In the genomic region with DNA sequence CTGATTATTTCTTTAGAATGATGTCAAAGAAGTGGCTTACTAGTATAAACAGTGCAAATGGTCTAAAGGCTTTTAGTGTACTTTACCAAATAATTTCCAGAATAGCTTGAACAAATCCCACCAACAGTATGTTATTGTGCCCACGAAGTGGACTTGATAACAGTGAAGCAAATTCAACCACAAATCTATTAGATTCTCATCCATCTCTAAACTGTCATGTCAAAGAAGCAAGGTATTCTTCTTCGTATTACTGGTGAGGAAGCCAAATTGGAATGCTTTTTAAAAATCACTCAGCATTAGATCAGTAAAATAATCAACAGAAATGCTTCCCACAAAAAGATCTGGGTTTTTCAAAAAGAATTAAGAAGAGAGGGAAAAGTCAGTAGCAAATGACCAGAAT, we compare ENCODE assay signal across 40 cellular contexts.
"Had no signal": no experiment of that assay in that cellular context is flagged by ENCODE, and none has a peak within 500 bp of the region (broad histone marks: within the 10 kb centered on the region; RNA-seq: fewer than 3 reads in every experiment).

No MANE protein-coding gene starts in this region.

- H3K4me1 ChIP-seq: body of pancreas, breast epithelium had no signal

- H3K4me3 Mint-ChIP-seq: activated naive CD4-positive, alpha-beta T cell treated with anti-CD3 and anti-CD28 coated beads for 36 hours; activated naive CD4-positive, alpha-beta T cell treated with anti-CD3 and anti-CD28 coated beads, Interleukin-2, amount 10 ng/mL, durations not matched to agents 7 days and 5 days; activated naive CD4-positive, alpha-beta T cell treated with anti-CD3 and anti-CD28 coated beads, Interleukin-2, amount 50 U/mL, for 24 hours; activated naive CD8-positive, alpha-beta T cell; activated naive CD8-positive, alpha-beta T cell treated with anti-CD3 and anti-CD28 coated beads for 36 hours; activated naive CD8-positive, alpha-beta T cell treated with anti-CD3 and anti-CD28 coated beads, Interleukin-2, amount 10 ng/mL, durations not matched to agents 7 days and 5 days; activated naive CD8-positive, alpha-beta T cell treated with anti-CD3 and anti-CD28 coated beads, Interleukin-2, amount 50 U/mL, for 24 hours; activated T-cell treated with anti-CD3 and anti-CD28 coated beads, Interleukin-2, amount 50 U/mL, for 24 hours; activated T-cell treated with anti-CD3 and anti-CD28 coated beads, Interleukin-2, amount 50 U/mL, for 4 hours; activated T-cell treated with anti-CD3 and anti-CD28 coated beads, Interleukin-2, amount 50 U/mL, for 72 hours; activated T-helper 1 cell treated with anti-CD3 and anti-CD28 coated beads, Interleukin-12 subunit alpha, Interleukin-12 subunit beta, Interleukin-2, Interleukin-4 antibody, amounts not matched to agents 30 ng/mL and 10 ng/mL and 1 ng/mL, durations not matched to agents 14 hours and 24 hours and 36 hours; activated T-helper 17 cell treated with anti-CD3 and anti-CD28 coated beads, Interleukin-2, amount 50 U/mL, for 72 hours; brain; central memory CD8-positive, alpha-beta T cell had no signal

- H3K4me3 ChIP-seq: adrenal gland, ascending aorta, body of pancreas, breast epithelium, cardiac muscle cell had no signal

- DNase-seq: activated effector memory CD4-positive, alpha-beta T cell treated with anti-CD3 and anti-CD28 coated beads, Interleukin-2, amount 50 U/mL, for 16 hours; activated effector memory CD4-positive, alpha-beta T cell treated with Interleukin-2 at 50 U/mL for 16 hours; activated gamma-delta T cell; activated gamma-delta T cell treated with Interleukin-2 at 50 U/mL for 16 hours; activated naive CD4-positive, alpha-beta T cell; activated naive CD4-positive, alpha-beta T cell treated with anti-CD3 and anti-CD28 coated beads for 36 hours; activated naive CD4-positive, alpha-beta T cell treated with anti-CD3 and anti-CD28 coated beads, Interleukin-2, amount 10 ng/mL, durations not matched to agents 7 days and 5 days; activated naive CD4-positive, alpha-beta T cell treated with anti-CD3 and anti-CD28 coated beads, Interleukin-2, amount 50 U/mL, for 16 hours; activated naive CD4-positive, alpha-beta T cell treated with Interleukin-2 at 50 U/mL for 16 hours; activated naive CD8-positive, alpha-beta T cell treated with anti-CD3 and anti-CD28 coated beads for 36 hours; activated naive CD8-positive, alpha-beta T cell treated with anti-CD3 and anti-CD28 coated beads, Interleukin-2, amount 10 ng/mL, durations not matched to agents 7 days and 5 days; activated naive CD8-positive, alpha-beta T cell treated with anti-CD3 and anti-CD28 coated beads, Interleukin-2, amount 50 U/mL, for 24 hours; activated T-cell treated with anti-CD3 and anti-CD28 coated beads for 4 hours; activated T-cell treated with anti-CD3 and anti-CD28 coated beads, Interleukin-2, amount 50 U/mL, for 1 hour; activated T-cell treated with anti-CD3 and anti-CD28 coated beads, Interleukin-2, amount 50 U/mL, for 24 hours; activated T-cell treated with anti-CD3 and anti-CD28 coated beads, Interleukin-2, amount 50 U/mL, for 4 hours; activated T-cell treated with anti-CD3 and anti-CD28 coated beads, Interleukin-2, amount 50 U/mL, for 48 hours; activated T-cell treated with anti-CD3 and anti-CD28 coated beads, Interleukin-2, amount 50 U/mL, for 72 hours; adrenal gland; amniotic stem cell; amygdala; anterior cingulate cortex; aorta; body of pancreas; brain microvascular endothelial cell; caudate nucleus; central memory CD4-positive, alpha-beta T cell; cerebellar nuclear complex had no signal

- H3K27ac ChIP-seq: adrenal gland, ascending aorta, body of pancreas, brain microvascular endothelial cell, breast epithelium, cardiac muscle cell had no signal

- H3K36me3 Mint-ChIP-seq: activated naive CD4-positive, alpha-beta T cell treated with anti-CD3 and anti-CD28 coated beads, Interleukin-2, amount 10 ng/mL, durations not matched to agents 7 days and 5 days; activated naive CD4-positive, alpha-beta T cell treated with anti-CD3 and anti-CD28 coated beads, Interleukin-2, amount 50 U/mL, for 72 hours; activated naive CD8-positive, alpha-beta T cell treated with anti-CD3 and anti-CD28 coated beads, Interleukin-2, amount 10 ng/mL, durations not matched to agents 7 days and 5 days had no signal

- ATAC-seq: activated naive CD4-positive, alpha-beta T cell treated with anti-CD3 and anti-CD28 coated beads, Interleukin-2, amount 50 U/mL, for 72 hours; activated naive CD8-positive, alpha-beta T cell treated with anti-CD3 and anti-CD28 coated beads, Interleukin-2, amount 50 U/mL, for 24 hours; activated T-cell treated with anti-CD3 and anti-CD28 coated beads, Interleukin-2, amount 50 U/mL, for 4 hours; activated T-cell treated with anti-CD3 and anti-CD28 coated beads, Interleukin-2, amount 50 U/mL, for 72 hours; activated T-helper 17 cell treated with anti-CD3 and anti-CD28 coated beads, Interleukin-2, amount 50 U/mL, for 72 hours; body of pancreas had no signal

- H3K36me3 ChIP-seq: adrenal gland, ascending aorta, brain microvascular endothelial cell, breast epithelium had no signal

- H3K9me3 Mint-ChIP-seq: activated naive CD4-positive, alpha-beta T cell treated with anti-CD3 and anti-CD28 coated beads for 36 hours; activated naive CD4-positive, alpha-beta T cell treated with anti-CD3 and anti-CD28 coated beads, Interleukin-2, amount 10 ng/mL, durations not matched to agents 7 days and 5 days; activated naive CD4-positive, alpha-beta T cell treated with anti-CD3 and anti-CD28 coated beads, Interleukin-2, amount 50 U/mL, for 24 hours; activated naive CD4-positive, alpha-beta T cell treated with anti-CD3 and anti-CD28 coated beads, Interleukin-2, amount 50 U/mL, for 72 hours; activated naive CD8-positive, alpha-beta T cell treated with anti-CD3 and anti-CD28 coated beads for 36 hours; activated naive CD8-positive, alpha-beta T cell treated with anti-CD3 and anti-CD28 coated beads, Interleukin-2, amount 10 ng/mL, durations not matched to agents 7 days and 5 days; activated naive CD8-positive, alpha-beta T cell treated with anti-CD3 and anti-CD28 coated beads, Interleukin-2, amount 50 U/mL, for 24 hours; activated T-cell treated with anti-CD3 and anti-CD28 coated beads, Interleukin-2, amount 50 U/mL, for 24 hours; activated T-cell treated with anti-CD3 and anti-CD28 coated beads, Interleukin-2, amount 50 U/mL, for 4 hours; activated T-cell treated with anti-CD3 and anti-CD28 coated beads, Interleukin-2, amount 50 U/mL, for 72 hours; activated T-helper 1 cell treated with anti-CD3 and anti-CD28 coated beads, Interleukin-12 subunit alpha, Interleukin-12 subunit beta, Interleukin-2, Interleukin-4 antibody, amounts not matched to agents 30 ng/mL and 10 ng/mL and 1 ng/mL, durations not matched to agents 14 hours and 24 hours and 36 hours; activated T-helper 17 cell treated with anti-CD3 and anti-CD28 coated beads, Interleukin-2, amount 50 U/mL, for 72 hours; activated T-helper 2 cell treated with anti-CD3 and anti-CD28 coated beads, Interferon-gamma antibody, Interleukin-2, Interleukin-4, amounts not matched to agents 10 μg/mL and 5 μg/mL and 100 μg/mL, durations not matched to agents 14 hours and 24 hours and 36 hours; central memory CD8-positive, alpha-beta T cell had no signal

- H3K27me3 Mint-ChIP-seq: activated naive CD4-positive, alpha-beta T cell treated with anti-CD3 and anti-CD28 coated beads, Interleukin-2, amount 10 ng/mL, durations not matched to agents 7 days and 5 days; activated naive CD4-positive, alpha-beta T cell treated with anti-CD3 and anti-CD28 coated beads, Interleukin-2, amount 50 U/mL, for 24 hours; activated naive CD8-positive, alpha-beta T cell; activated naive CD8-positive, alpha-beta T cell treated with anti-CD3 and anti-CD28 coated beads for 36 hours; activated naive CD8-positive, alpha-beta T cell treated with anti-CD3 and anti-CD28 coated beads, Interleukin-2, amount 10 ng/mL, durations not matched to agents 7 days and 5 days; activated naive CD8-positive, alpha-beta T cell treated with anti-CD3 and anti-CD28 coated beads, Interleukin-2, amount 50 U/mL, for 24 hours; activated T-cell treated with anti-CD3 and anti-CD28 coated beads, Interleukin-2, amount 50 U/mL, for 24 hours; activated T-helper 17 cell treated with anti-CD3 and anti-CD28 coated beads, Interleukin-2, amount 50 U/mL, for 72 hours; brain; central memory CD8-positive, alpha-beta T cell had no signal

- H3K27me3 ChIP-seq: adrenal gland, ascending aorta, body of pancreas, brain microvascular endothelial cell, breast epithelium, cardiac muscle cell had no signal

- FAIRE-seq: bronchial epithelial cell had no signal

- H3K4me1 Mint-ChIP-seq: activated naive CD4-positive, alpha-beta T cell treated with anti-CD3 and anti-CD28 coated beads, Interleukin-2, amount 10 ng/mL, durations not matched to agents 7 days and 5 days; activated naive CD4-positive, alpha-beta T cell treated with anti-CD3 and anti-CD28 coated beads, Interleukin-2, amount 50 U/mL, for 24 hours; activated naive CD8-positive, alpha-beta T cell treated with anti-CD3 and anti-CD28 coated beads for 36 hours; activated naive CD8-positive, alpha-beta T cell treated with anti-CD3 and anti-CD28 coated beads, Interleukin-2, amount 10 ng/mL, durations not matched to agents 7 days and 5 days; activated naive CD8-positive, alpha-beta T cell treated with anti-CD3 and anti-CD28 coated beads, Interleukin-2, amount 50 U/mL, for 24 hours; activated T-helper 17 cell treated with anti-CD3 and anti-CD28 coated beads, Interleukin-2, amount 50 U/mL, for 72 hours; central memory CD8-positive, alpha-beta T cell had no signal

- H3K9me3 ChIP-seq: adrenal gland, ascending aorta, body of pancreas, breast epithelium had no signal

- H3K27ac Mint-ChIP-seq: activated naive CD4-positive, alpha-beta T cell treated with anti-CD3 and anti-CD28 coated beads for 36 hours; activated naive CD4-positive, alpha-beta T cell treated with anti-CD3 and anti-CD28 coated beads, Interleukin-2, amount 10 ng/mL, durations not matched to agents 7 days and 5 days; activated naive CD4-positive, alpha-beta T cell treated with anti-CD3 and anti-CD28 coated beads, Interleukin-2, amount 50 U/mL, for 24 hours; activated naive CD4-positive, alpha-beta T cell treated with anti-CD3 and anti-CD28 coated beads, Interleukin-2, amount 50 U/mL, for 72 hours; activated naive CD8-positive, alpha-beta T cell; activated naive CD8-positive, alpha-beta T cell treated with anti-CD3 and anti-CD28 coated beads for 36 hours; activated naive CD8-positive, alpha-beta T cell treated with anti-CD3 and anti-CD28 coated beads, Interleukin-2, amount 10 ng/mL, durations not matched to agents 7 days and 5 days; activated naive CD8-positive, alpha-beta T cell treated with anti-CD3 and anti-CD28 coated beads, Interleukin-2, amount 50 U/mL, for 24 hours; activated T-cell treated with anti-CD3 and anti-CD28 coated beads, Interleukin-2, amount 50 U/mL, for 24 hours; activated T-cell treated with anti-CD3 and anti-CD28 coated beads, Interleukin-2, amount 50 U/mL, for 72 hours; activated T-helper 1 cell treated with anti-CD3 and anti-CD28 coated beads, Interleukin-12 subunit alpha, Interleukin-12 subunit beta, Interleukin-2, Interleukin-4 antibody, amounts not matched to agents 30 ng/mL and 10 ng/mL and 1 ng/mL, durations not matched to agents 14 hours and 24 hours and 36 hours; activated T-helper 17 cell treated with anti-CD3 and anti-CD28 coated beads, Interleukin-2, amount 50 U/mL, for 72 hours; activated T-helper 2 cell treated with anti-CD3 and anti-CD28 coated beads, Interferon-gamma antibody, Interleukin-2, Interleukin-4, amounts not matched to agents 10 μg/mL and 5 μg/mL and 100 μg/mL, durations not matched to agents 14 hours and 24 hours and 36 hours had no signal
